8 cellular contexts compared by ENCODE assay signal in genomic region chr20:33299111-33299603, GRCh38. TPM values are rescaled to one million over a fixed set of nuclear protein-coding genes. Genes with fewer than 3 reads are reported as not detected.
A peak's percentile ranks its signal among the peaks of the same experiment; 100 is the strongest.
DNase-seq lines count a peak whose midpoint lies in the region; ATAC-seq and TF ChIP-seq lines count a peak whose summit lies in the region.

No MANE protein-coding gene starts in this region.

- H3K79me2 ChIP-seq in GM23338 (replicated peaks; ENCODE audit: insufficient read depth) = no peaks in the 10 kb centered on the region

- H3K4me1 Mint-ChIP-seq in GM23338 = peaks cover 4% of the 10 kb centered on the region; the same call in 1 of the 3 replicates
- peaks cover 2% of the 10 kb centered on the region for H3K4me1 Mint-ChIP-seq in endodermal cell

- H3F3A ChIP-seq in GM23338 (replicated peaks; ENCODE audit: low read depth) = no peaks in the 10 kb centered on the region

- H3K4me3 ChIP-seq in AG10803 (ENCODE audit: low read length) = no peak overlapping the region
- peak overlapping the region; percentile 38; the same call in 1 of the 2 replicates for H3K4me3 ChIP-seq in GM23338
- H3K4me3 ChIP-seq in endodermal cell (ENCODE audit: low read length) = no peak overlapping the region
- no peak overlapping the region for H3K4me3 ChIP-seq in mucosa of descending colon

- peak; percentile 98 for ATAC-seq in GM23338
- peak; percentile 77 for ATAC-seq in mucosa of descending colon
- no peak for ATAC-seq in HG03565 (IDR thresholded peaks at IDR 0.05; ENCODE audit: unreplicated experiment)

- H4K20me1 ChIP-seq in GM23338 (replicated peaks; ENCODE audit: insufficient read depth) = no peaks in the 10 kb centered on the region

- H3K27me3 Mint-ChIP-seq in GM23338 (ENCODE audit: insufficient read depth, low read depth, poor library complexity) = peaks cover 9% of the 10 kb centered on the region
- H3K27me3 Mint-ChIP-seq in endodermal cell (ENCODE audit: insufficient read depth) = peaks cover 36% of the 10 kb centered on the region

- H3K4me1 ChIP-seq in GM23338 (ENCODE audit: insufficient read depth) (no peaks in the 10 kb centered on the region), endodermal cell (ENCODE audit: control insufficient read depth, insufficient read depth, low read length) (no peaks in the 10 kb centered on the region), mucosa of descending colon (ENCODE audit: low read depth) (no peaks in the 10 kb centered on the region)

- H3K9ac ChIP-seq in endodermal cell (ENCODE audit: extremely low read depth, low read length, poor library complexity, severe bottlenecking) = no peak overlapping the region

- DNase-seq in AG10803 (ENCODE audit: low read depth) (peak; percentile 28), GM23338 (ENCODE audit: low spot score) (peak; percentile 86), NCI-H774 (lab: John Stamatoyannopoulos, UW) (peak; percentile 44), endodermal cell (peak; percentile 97), mucosa of descending colon (peak; percentile 59 to 75 (median 73))
- peak; percentile 16 to 61 for DNase-seq in activated CD8-positive, alpha-beta memory T cell treated with anti-CD3 and anti-CD28 coated beads for 1 hour (ENCODE audit: extremely low read depth in 1 of 2, low read depth in 1 of 2)
- peak; percentile 40 to 57 for DNase-seq in stimulated activated CD8-positive, alpha-beta memory T cell treated with anti-CD3 and anti-CD28 coated beads, Interleukin-4, amount 100 ng/mL, for 4 hours (ENCODE audit: low read depth in 2 of 2, low spot score in 1 of 2)

- no peak overlapping the region for H3K4me3 Mint-ChIP-seq in GM23338
- H3K4me3 Mint-ChIP-seq in endodermal cell = peak overlapping the region; percentile 6

- peak overlapping the region; percentile 93 for H2AFZ ChIP-seq in GM23338

- H3K27ac ChIP-seq in GM23338 (ENCODE audit: low read depth) (no peak overlapping the region), endodermal cell (ENCODE audit: low read depth, low read length) (no peak overlapping the region)

- H3K27ac Mint-ChIP-seq in GM23338 (no peak overlapping the region; the same call in 1 of the 2 replicates), endodermal cell (no peak overlapping the region)

- H3K4me2 ChIP-seq in GM23338 = peak overlapping the region; percentile 70

- 24 to 36% methylated on average over 6 to 24 of the region's 24 CpGs for WGBS in endodermal cell (ENCODE audit: insufficient coverage in 1 of 2, insufficient read length in 1 of 2), 2 experiments

- H3K9me3 Mint-ChIP-seq in GM23338 (no peaks in the 10 kb centered on the region; the same call in 2 of the 3 replicates), endodermal cell (no peaks in the 10 kb centered on the region)

- H3K9me3 ChIP-seq in endodermal cell (ENCODE audit: control insufficient read depth, low read length) (no peaks in the 10 kb centered on the region), mucosa of descending colon (no peaks in the 10 kb centered on the region)

- no peaks in the 10 kb centered on the region for H3K36me3 ChIP-seq in GM23338 (ENCODE audit: insufficient read depth)
- no peaks in the 10 kb centered on the region for H3K36me3 ChIP-seq in endodermal cell (ENCODE audit: control insufficient read depth, insufficient read depth, low read length)
- no peaks in the 10 kb centered on the region for H3K36me3 ChIP-seq in mucosa of descending colon (ENCODE audit: low read depth)

- H3K36me3 Mint-ChIP-seq in GM23338 (ENCODE audit: low read depth) (no peaks in the 10 kb centered on the region), endodermal cell (ENCODE audit: low read depth) (no peaks in the 10 kb centered on the region)

- H3K9me2 ChIP-seq in GM23338 (ENCODE audit: insufficient read depth) = no peaks in the 10 kb centered on the region

- no peaks in the 10 kb centered on the region for H3K27me3 ChIP-seq in GM23338 (ENCODE audit: insufficient read depth)
- H3K27me3 ChIP-seq in endodermal cell (ENCODE audit: control insufficient read depth, insufficient read depth, low read length, poor library complexity, severe bottlenecking) = peaks cover 29% of the 10 kb centered on the region

- peak; percentile 84 for TF ChIP-seq CTCF in AG10803 (conservative IDR thresholded peaks at IDR 0.05; ENCODE audit: low read length)
- TF ChIP-seq CTCF in GM23338 (conservative IDR thresholded peaks at IDR 0.05; ENCODE audit: low read depth in 2 of 2) = peak; percentile 80 to 97
- peak; percentile 100 for TF ChIP-seq CTCF in endodermal cell (conservative IDR thresholded peaks at IDR 0.05)
- peak; percentile 89 for TF ChIP-seq CTCF in mucosa of descending colon (IDR thresholded peaks at IDR 0.05)

- intact Hi-C loops in mucosa of descending colon (cut with DNase I, micrococcal nuclease) = loop anchor here (5.0 to 10.0 kb wide), 2 partner anchors 394 to 397 kb away; no protein-coding TSS in a partner anchor

TF ChIP-seq in GM23338, 12 proteins besides CTCF, POLR2A, EP300 and RAD21:
- TF ChIP-seq EZH2 (IDR thresholded peaks at IDR 0.05; ENCODE audit: low read depth, unreplicated experiment) = no peak
- TF ChIP-seq CREB1 (CRISPR knock-in tag; IDR thresholded peaks at IDR 0.05; ENCODE audit: low read depth) = peak; percentile 77
- TF ChIP-seq EZH2phosphoT487 (IDR thresholded peaks at IDR 0.05; ENCODE audit: unreplicated experiment) = no peak

RNA-seq across cellular contexts. Expression of gene BPIFB1, which starts 16.1 kb away (rescaled TPM):
- not detected in 2 replicates for total RNA-seq in GM23338 (2014; rRNA removed; shearing (Covaris generic))
- polyA plus RNA-seq in GM23338 (2016; fragmentation: Nextera tagmentation; extraction: Ambion mirVana) = not detected in 2 replicates
- under 1 TPM; 0.24 to 0.26 TPM for total RNA-seq in endodermal cell
- polyA plus RNA-seq in endodermal cell (2013, experiment 1 of 2) = 0.53 TPM
- not detected for polyA plus RNA-seq in endodermal cell (2013, experiment 2 of 2)
- total RNA-seq in mucosa of descending colon = not detected

Comparison
In these comparisons a context has a peak if more than half of its experiments do, and no peak if none do; other contexts are left out.
1. DNase-seq: peak in every context shown above with its lines; median percentile 97 in endodermal cell; 86 in GM23338; 73 in mucosa of descending colon; 48 in stimulated activated CD8-positive, alpha-beta memory T cell treated with anti-CD3 and anti-CD28 coated beads, Interleukin-4, amount 100 ng/mL, for 4 hours; 44 in NCI-H774; 38 in activated CD8-positive, alpha-beta memory T cell treated with anti-CD3 and anti-CD28 coated beads for 1 hour; 28 in AG10803.